Comparison of ENCODE assay signal across 23 cellular contexts in genomic region chr15:58752716-58753115, GRCh38. TPM values are rescaled to one million over a fixed set of nuclear protein-coding genes. Genes with fewer than 3 reads are reported as not detected.
DNase-seq lines count a peak whose midpoint lies in the region; ATAC-seq and TF ChIP-seq lines count a peak whose summit lies in the region.
"Had no signal": no experiment of that assay in that cellular context is flagged by ENCODE, and none has a peak within 500 bp of the region (broad histone marks: within the 10 kb centered on the region; RNA-seq: fewer than 3 reads in every experiment).

No MANE protein-coding gene starts in this region.

- H3K4me3 Mint-ChIP-seq in activated CD8-positive, alpha-beta memory T cell treated with anti-CD3 and anti-CD28 coated beads, Interleukin-2, amount 10 ng/mL, durations not matched to agents 7 days and 5 days, result no peak overlapping the region
- no peak overlapping the region for H3K4me3 Mint-ChIP-seq in activated CD8-positive, alpha-beta T cell treated with anti-CD3 and anti-CD28 coated beads for 36 hours
- H3K4me3 Mint-ChIP-seq: CD14-positive monocyte; CD4-positive, alpha-beta T cell had no signal

- H3K36me3 ChIP-seq in HEK293 (ENCODE audit: control insufficient read depth in 2 of 2, insufficient read depth in 1 of 2, low read length in 2 of 2), result no peaks in the 10 kb centered on the region
- H3K36me3 ChIP-seq: BLaER1 treated with 17β-estradiol and CSF1 and Interleukin-3, amounts not matched to agents 10 nM and 100 nM had no signal

- H3K27ac ChIP-seq in HEK293 (ENCODE audit: extremely low read depth, low read depth, low read length), result no peak overlapping the region
- H3K27ac ChIP-seq: A549; BLaER1 treated with 17β-estradiol and CSF1 and Interleukin-3, amounts not matched to agents 10 nM and 100 nM; GM23248 had no signal

- TF ChIP-seq CTCF in HEK293 (tag by site-specific recombination; IDR thresholded peaks at IDR 0.05), result no peak
- TF ChIP-seq CTCF in activated CD8-positive, alpha-beta T cell treated with anti-CD3 and anti-CD28 coated beads for 36 hours (IDR thresholded peaks at IDR 0.05), result no peak

- ATAC-seq in activated CD8-positive, alpha-beta memory T cell treated with anti-CD3 and anti-CD28 coated beads, Interleukin-2, amount 10 ng/mL, durations not matched to agents 7 days and 5 days, result no peak
- ATAC-seq in activated CD8-positive, alpha-beta T cell treated with anti-CD3 and anti-CD28 coated beads for 36 hours, result no peak
- ATAC-seq: A549, GM12878 had no signal

- H3K27ac Mint-ChIP-seq in activated CD8-positive, alpha-beta memory T cell treated with anti-CD3 and anti-CD28 coated beads, Interleukin-2, amount 10 ng/mL, durations not matched to agents 7 days and 5 days, result peak overlapping the region; percentile 45
- no peak overlapping the region for H3K27ac Mint-ChIP-seq in activated CD8-positive, alpha-beta T cell treated with anti-CD3 and anti-CD28 coated beads for 36 hours
- H3K27ac Mint-ChIP-seq: CD14-positive monocyte; CD4-positive, alpha-beta T cell had no signal

- peaks cover 3% of the 10 kb centered on the region; the same call in 1 of the 2 replicates for H3K4me1 ChIP-seq in HEK293 (ENCODE audit: control insufficient read depth, insufficient read depth, low read length)
- H3K4me1 ChIP-seq: BE2C had no signal

- H3K36me3 Mint-ChIP-seq in activated CD8-positive, alpha-beta memory T cell treated with anti-CD3 and anti-CD28 coated beads, Interleukin-2, amount 10 ng/mL, durations not matched to agents 7 days and 5 days, result peaks cover 8% of the 10 kb centered on the region
- H3K36me3 Mint-ChIP-seq in activated CD8-positive, alpha-beta T cell treated with anti-CD3 and anti-CD28 coated beads for 36 hours (ENCODE audit: low read depth), result peaks cover 6% of the 10 kb centered on the region

- POLR2A ChIA-PET in HEK293 (lab: Yijun Ruan, JAX), result interaction anchor here (0.7 kb wide), 1 partner anchor 426 kb away, joined by 3 read pairs; no protein-coding TSS in a partner anchor
- POLR2A ChIA-PET in activated CD8-positive, alpha-beta T cell treated with anti-CD3 and anti-CD28 coated beads for 36 hours (lab: Charles Lee), result no interaction called here

- CTCF ChIA-PET in activated CD8-positive, alpha-beta memory T cell treated with anti-CD3 and anti-CD28 coated beads, Interleukin-2, amount 10 ng/mL, durations not matched to agents 7 days and 5 days (lab: Charles Lee), result interaction anchor here (1.5 to 2.5 kb wide), 3 partner anchors 18 to 525 kb away, joined by 3 to 10 read pairs (median 3); partner anchors contain the start of gene MINDY2
- CTCF ChIA-PET in HEK293 (lab: Yijun Ruan, JAX), result no interaction called here
- CTCF ChIA-PET in activated CD8-positive, alpha-beta T cell treated with anti-CD3 and anti-CD28 coated beads for 36 hours (lab: Charles Lee), result interaction anchor here (1.8 kb wide), 1 partner anchor 18 kb away, joined by 7 read pairs; the partner anchor contains the start of gene MINDY2

- peak; percentile 65 for DNase-seq in activated CD8-positive, alpha-beta memory T cell treated with anti-CD3 and anti-CD28 coated beads, Interleukin-2, amount 10 ng/mL, durations not matched to agents 7 days and 5 days
- DNase-seq in activated CD8-positive, alpha-beta memory T cell treated with anti-CD3 and anti-CD28 coated beads, Interleukin-2, amount 50 U/mL, for 4 hours, result no peak
- DNase-seq in activated CD8-positive, alpha-beta T cell treated with anti-CD3 and anti-CD28 coated beads for 36 hours, result peak; percentile 13
- DNase-seq in amygdala (lab: John Stamatoyannopoulos, UW), result no peak
- no peak for DNase-seq in stimulated activated CD8-positive, alpha-beta memory T cell treated with anti-CD3 and anti-CD28 coated beads, Interleukin-4, amount 100 ng/mL, for 48 hours
- DNase-seq: 8988T; ACHN; AML-193; BE2C; CD4-positive, alpha-beta T cell; CD8-positive, alpha-beta memory T cell; DMS 273 treated with DMSO at 0.1 percent for 48 hours; DMS79; EL; GDM1; GM23248; H7; HCEC 1CT had no signal

- H3K27me3 Mint-ChIP-seq in activated CD8-positive, alpha-beta memory T cell treated with anti-CD3 and anti-CD28 coated beads, Interleukin-2, amount 10 ng/mL, durations not matched to agents 7 days and 5 days, result no peaks in the 10 kb centered on the region
- no peaks in the 10 kb centered on the region for H3K27me3 Mint-ChIP-seq in activated CD8-positive, alpha-beta T cell treated with anti-CD3 and anti-CD28 coated beads for 36 hours
- H3K27me3 Mint-ChIP-seq: CD4-positive, alpha-beta T cell had no signal

- H3K4me1 Mint-ChIP-seq in activated CD8-positive, alpha-beta memory T cell treated with anti-CD3 and anti-CD28 coated beads, Interleukin-2, amount 10 ng/mL, durations not matched to agents 7 days and 5 days, result peaks cover 16% of the 10 kb centered on the region
- peaks cover 14% of the 10 kb centered on the region for H3K4me1 Mint-ChIP-seq in activated CD8-positive, alpha-beta T cell treated with anti-CD3 and anti-CD28 coated beads for 36 hours (ENCODE audit: low read depth)

- H3K4me3 ChIP-seq in HEK293 (ENCODE audit: low read depth, low read length), result no peak overlapping the region
- H3K4me3 ChIP-seq: A549; BLaER1 treated with 17β-estradiol and CSF1 and Interleukin-3, amounts not matched to agents 10 nM and 100 nM; GM12878; GM23248 had no signal

- H3K9me3 Mint-ChIP-seq in activated CD8-positive, alpha-beta memory T cell treated with anti-CD3 and anti-CD28 coated beads, Interleukin-2, amount 10 ng/mL, durations not matched to agents 7 days and 5 days (ENCODE audit: low read depth), result no peaks in the 10 kb centered on the region
- no peaks in the 10 kb centered on the region for H3K9me3 Mint-ChIP-seq in activated CD8-positive, alpha-beta T cell treated with anti-CD3 and anti-CD28 coated beads for 36 hours
- H3K9me3 Mint-ChIP-seq: CD4-positive, alpha-beta T cell; CD8-positive, alpha-beta memory T cell had no signal

- H3K9me3 ChIP-seq in HEK293 (ENCODE audit: control insufficient read depth, insufficient read depth, low read depth, low read length), result no peaks in the 10 kb centered on the region
- H3K9me3 ChIP-seq: A549; BE2C; BLaER1 treated with 17β-estradiol and CSF1 and Interleukin-3, amounts not matched to agents 10 nM and 100 nM had no signal

- intact Hi-C loops in activated CD8-positive, alpha-beta T cell treated with anti-CD3 and anti-CD28 coated beads for 36 hours (cut with micrococcal nuclease), result no loop called here

TF ChIP-seq in HEK293, 187 proteins besides CTCF, POLR2A, EP300 and RAD21:
- TF ChIP-seq GLIS1 (tag by site-specific recombination; IDR thresholded peaks at IDR 0.05), result peak; percentile 41
- no peak for TF ChIP-seq ZNF624 (tag by site-specific recombination; IDR thresholded peaks at IDR 0.05)

RNA-seq across cellular contexts. Expression of gene ADAM10, which starts 3.2 kb away (rescaled TPM):
- 100 to 1,000 TPM; 141 to 151 TPM for total RNA-seq in activated CD8-positive, alpha-beta memory T cell treated with anti-CD3 and anti-CD28 coated beads, Interleukin-2, amount 10 ng/mL, durations not matched to agents 7 days and 5 days
- 10 to 100 TPM; 76.4 to 79.4 TPM for total RNA-seq in activated CD8-positive, alpha-beta T cell treated with anti-CD3 and anti-CD28 coated beads for 36 hours

RNA-seq across cellular contexts. Expression of gene MINDY2, which starts 18.4 kb away (rescaled TPM):
- total RNA-seq in activated CD8-positive, alpha-beta memory T cell treated with anti-CD3 and anti-CD28 coated beads, Interleukin-2, amount 10 ng/mL, durations not matched to agents 7 days and 5 days, result 10 to 100 TPM; 12.0 to 16.9 TPM
- 10 to 100 TPM in 1 of 2 experiments, 1 to 10 TPM in 1; 9.0 to 10.3 TPM for total RNA-seq in activated CD8-positive, alpha-beta T cell treated with anti-CD3 and anti-CD28 coated beads for 36 hours

Comparison
In these comparisons a context has a peak if more than half of its experiments do, and no peak if none do; other contexts are left out.
1. DNase-seq: peak in activated CD8-positive, alpha-beta memory T cell treated with anti-CD3 and anti-CD28 coated beads, Interleukin-2, amount 10 ng/mL, durations not matched to agents 7 days and 5 days (single experiment) and activated CD8-positive, alpha-beta T cell treated with anti-CD3 and anti-CD28 coated beads for 36 hours (single experiment); none in activated CD8-positive, alpha-beta memory T cell treated with anti-CD3 and anti-CD28 coated beads, Interleukin-2, amount 50 U/mL, for 4 hours (single experiment), amygdala (0 of 56) and stimulated activated CD8-positive, alpha-beta memory T cell treated with anti-CD3 and anti-CD28 coated beads, Interleukin-4, amount 100 ng/mL, for 48 hours (single experiment).